ENCODE assay signal across 8 cellular contexts in genomic region chr13:111115841-111116500, GRCh38. TPM values are rescaled to one million over a fixed set of nuclear protein-coding genes. Genes with fewer than 3 reads are reported as not detected.
DNase-seq lines count a peak whose midpoint lies in the region; ATAC-seq and TF ChIP-seq lines count a peak whose summit lies in the region.

No MANE protein-coding gene starts in this region.

- ATAC-seq in HG02623 (IDR thresholded peaks at IDR 0.05; ENCODE audit: unreplicated experiment) = no peak
- no peak for ATAC-seq in GM21723 (IDR thresholded peaks at IDR 0.05; ENCODE audit: unreplicated experiment)

- peak overlapping the region; percentile 78 for H3K27ac Mint-ChIP-seq in HFFc6

- DNase-seq in AG10803 (ENCODE audit: low read depth) (peak; percentile 89), HFFc6 (peak; percentile 79), cerebellar cortex (ENCODE audit: low spot score) (peak; percentile 37), NCI-H128 (lab: John Stamatoyannopoulos, UW; ENCODE audit: unreplicated experiment) (no peak)

- H3K27me3 ChIP-seq in liver (ENCODE audit: control insufficient read depth in 4 of 4, insufficient read depth in 4 of 4, low read length in 3 of 4) (peaks cover 0 to 10% (median 1%) of the 10 kb centered on the region in 4 donors), thymus (ENCODE audit: control insufficient read depth, insufficient read depth) (peaks cover 76% of the 10 kb centered on the region)

- H3K27me3 Mint-ChIP-seq in HFFc6 (ENCODE audit: insufficient read depth) = peaks cover 72% of the 10 kb centered on the region

- H3K9ac ChIP-seq in liver (ENCODE audit: low read depth in 1 of 2, low read length in 2 of 2) = no peak overlapping the region

- 1% methylated on average over 47 of the region's 53 CpGs for WGBS in liver
- 2% methylated on average over 41 of the region's 53 CpGs for WGBS in thymus

- TF ChIP-seq CTCF in AG10803 (conservative IDR thresholded peaks at IDR 0.05; ENCODE audit: low read length) (no peak), HFFc6 (IDR thresholded peaks at IDR 0.05) (no peak), liver (IDR thresholded peaks at IDR 0.05; ENCODE audit: low read depth, low read length, missing input control) (peak; percentile 3)

- H3K36me3 Mint-ChIP-seq in HFFc6 (ENCODE audit: low read depth) = no peaks in the 10 kb centered on the region

- H3K4me1 Mint-ChIP-seq in HFFc6 (ENCODE audit: low read depth) = peaks cover 21% of the 10 kb centered on the region

- H3K27ac ChIP-seq in liver (ENCODE audit: low read depth in 1 of 2, low read length in 2 of 2) = peak overlapping the region; percentile 65 to 71
- H3K27ac ChIP-seq in thymus (ENCODE audit: low read depth) = no peak overlapping the region

- H3K9me3 Mint-ChIP-seq in HFFc6 = no peaks in the 10 kb centered on the region

- H3K4me3 Mint-ChIP-seq in HFFc6 = peak overlapping the region; percentile 87

- H3K4me1 ChIP-seq in liver (ENCODE audit: control insufficient read depth in 4 of 4, insufficient read depth in 4 of 4, low read length in 3 of 4) (peaks cover 5 to 44% (median 34%) of the 10 kb centered on the region in 4 donors), thymus (ENCODE audit: control insufficient read depth, insufficient read depth, low read length) (no peaks in the 10 kb centered on the region)

- H3K36me3 ChIP-seq in liver (ENCODE audit: control insufficient read depth in 4 of 4, insufficient read depth in 3 of 4, low read depth in 1 of 4, low read length in 3 of 4) (no peaks in the 10 kb centered on the region), thymus (ENCODE audit: control insufficient read depth, insufficient read depth) (no peaks in the 10 kb centered on the region)

- no peaks in the 10 kb centered on the region for H3K9me3 ChIP-seq in liver (ENCODE audit: control insufficient read depth in 4 of 4, low read length in 3 of 4)
- H3K9me3 ChIP-seq in thymus (ENCODE audit: control insufficient read depth) = peaks cover 2% of the 10 kb centered on the region

- peak; percentile 16 to 50 for TF ChIP-seq RAD21 in liver (IDR thresholded peaks at IDR 0.05)

- peak overlapping the region; percentile 60 for H3K4me3 ChIP-seq in AG10803 (ENCODE audit: low read length)
- H3K4me3 ChIP-seq in liver (ENCODE audit: low read depth in 1 of 3, low read length in 3 of 3) = peak overlapping the region; percentile 42 to 85 (median 62)
- peak overlapping the region; percentile 63 for H3K4me3 ChIP-seq in thymus (ENCODE audit: low read length)

TF ChIP-seq in liver, 16 proteins besides CTCF, POLR2A, EP300 and RAD21:
- TF ChIP-seq JUND (IDR thresholded peaks at IDR 0.05) (no peak), HNF4A (conservative IDR thresholded peaks at IDR 0.05) (peak; percentile 31 to 64), RXRA (IDR thresholded peaks at IDR 0.05) (peak; percentile 32 to 55), REST (IDR thresholded peaks at IDR 0.05) (no peak), SP1 (IDR thresholded peaks at IDR 0.05) (peak; percentile 72), TAF1 (conservative IDR thresholded peaks at IDR 0.05) (peak; percentile 62), NR2F2 (IDR thresholded peaks at IDR 0.05) (peak; percentile 63)
TF ChIP-seq in liver: peak in this region for 5.

RNA-seq across cellular contexts. Expression of gene ARHGEF7, which starts 0.9 kb away (rescaled TPM):
- 10 to 100 TPM; 32.3 to 38.1 (median 35.0) TPM for total RNA-seq in HFFc6 (2021; fragmentation: NEBNext Ultra II Directional; extraction: Animal tissue kit (Norgen Biotek cat#: 25700))
- 10 to 100 TPM; 23.3 to 37.5 TPM for total RNA-seq in liver
- polyA plus RNA-seq in liver = 10 to 100 TPM; 10.3 to 16.8 TPM
- 60.4 TPM for polyA plus RNA-seq in thymus
